26 cellular contexts compared by ENCODE assay signal in genomic region chrX:150038977-150039599, GRCh38.
A peak's percentile ranks its signal among the peaks of the same experiment; 100 is the strongest.
DNase-seq lines count a peak whose midpoint lies in the region; FAIRE-seq and TF ChIP-seq lines count a peak whose summit lies in the region.
"Had no signal": no experiment of that assay in that cellular context is flagged by ENCODE, and none has a peak within 500 bp of the region (broad histone marks: within the 10 kb centered on the region; RNA-seq: fewer than 3 reads in every experiment).

No MANE protein-coding gene starts in this region.

- H2BK15ac ChIP-seq in mesendoderm (replicated peaks; ENCODE audit: low read depth), result no peak overlapping the region

- peaks cover 42% of the 10 kb centered on the region for H3K4me1 Mint-ChIP-seq in osteocyte (ENCODE audit: unreplicated experiment)
- H3K4me1 Mint-ChIP-seq in activated CD4-positive, alpha-beta memory T cell treated with anti-CD3 and anti-CD28 coated beads, Interleukin-2, amount 10 ng/mL, durations not matched to agents 7 days and 5 days, result no peaks in the 10 kb centered on the region
- H3K4me1 Mint-ChIP-seq: CD8-positive, alpha-beta memory T cell; nephron progenitor cell; stimulated activated memory B cell treated with anti-CD40 and anti-IgM and Interleukin-4, amounts not matched to agents 10 μg/mL and 1 μg/mL and 100 μg/mL, for 72 hours had no signal

- H3K36me3 Mint-ChIP-seq in osteocyte (ENCODE audit: unreplicated experiment), result peaks cover 8% of the 10 kb centered on the region
- H3K36me3 Mint-ChIP-seq in activated CD4-positive, alpha-beta memory T cell treated with anti-CD3 and anti-CD28 coated beads, Interleukin-2, amount 10 ng/mL, durations not matched to agents 7 days and 5 days (ENCODE audit: low read depth), result no peaks in the 10 kb centered on the region
- H3K36me3 Mint-ChIP-seq: CD8-positive, alpha-beta memory T cell; stimulated activated memory B cell treated with anti-CD40 and anti-IgM and Interleukin-4, amounts not matched to agents 10 μg/mL and 1 μg/mL and 100 μg/mL, for 72 hours had no signal

- no peak overlapping the region for H3K18ac ChIP-seq in mesendoderm (ENCODE audit: low read length)

- 79 to 92% (median 79%) methylated on average over 1 of the region's 1 CpG for WGBS in small intestine, 3 donors
- no CpG with 5 or more reads among the region's 1 CpG for WGBS in mesendoderm (ENCODE audit: extremely low coverage, insufficient coverage, low lambda C conversion rate)

- DNase-seq in EH (ENCODE audit: low read depth), result peak; percentile 68
- peak; percentile 42 for DNase-seq in NCI-H82 (lab: John Stamatoyannopoulos, UW)
- no peak for DNase-seq in osteocyte (ENCODE audit: extremely low spot score, unreplicated experiment)
- no peak for DNase-seq in NCI-H1417 (lab: John Stamatoyannopoulos, UW)
- DNase-seq in small intestine, result no peak
- no peak for DNase-seq in mesendoderm
- no peak for DNase-seq in activated CD4-positive, alpha-beta memory T cell treated with anti-CD3 and anti-CD28 coated beads, Interleukin-2, amount 10 ng/mL, durations not matched to agents 7 days and 5 days
- DNase-seq: activated CD4-positive, alpha-beta T cell treated with anti-CD3 and anti-CD28 coated beads for 1 hour; activated T-cell treated with anti-CD3 and anti-CD28 coated beads, Interleukin-2, amount 50 U/mL, for 24 hours; CD8-positive, alpha-beta memory T cell; DMS53; head of caudate nucleus; midbrain; NCI-H2107; NCI-H526; nephron progenitor cell; Right ventricle myocardium superior; T-helper 1 cell; uterus had no signal

- H3K4me3 Mint-ChIP-seq in osteocyte (ENCODE audit: unreplicated experiment), result no peak overlapping the region
- H3K4me3 Mint-ChIP-seq in activated CD4-positive, alpha-beta memory T cell treated with anti-CD3 and anti-CD28 coated beads, Interleukin-2, amount 10 ng/mL, durations not matched to agents 7 days and 5 days, result no peak overlapping the region
- H3K4me3 Mint-ChIP-seq: activated T-cell treated with anti-CD3 and anti-CD28 coated beads, Interleukin-2, amount 50 U/mL, for 24 hours; CD8-positive, alpha-beta memory T cell; nephron progenitor cell; stimulated activated memory B cell treated with anti-CD40 and anti-IgM and Interleukin-4, amounts not matched to agents 10 μg/mL and 1 μg/mL and 100 μg/mL, for 72 hours had no signal

- H3K23ac ChIP-seq in mesendoderm (ENCODE audit: low read length), result no peak overlapping the region

- H3K79me1 ChIP-seq in mesendoderm (ENCODE audit: low read length), result no peaks in the 10 kb centered on the region

- H3K9me3 Mint-ChIP-seq in osteocyte (ENCODE audit: unreplicated experiment), result peaks cover 30% of the 10 kb centered on the region
- no peaks in the 10 kb centered on the region for H3K9me3 Mint-ChIP-seq in activated CD4-positive, alpha-beta memory T cell treated with anti-CD3 and anti-CD28 coated beads, Interleukin-2, amount 10 ng/mL, durations not matched to agents 7 days and 5 days

- H3K79me2 ChIP-seq in mesendoderm (ENCODE audit: control insufficient read depth, insufficient read depth, low read length), result no peaks in the 10 kb centered on the region

- peak; percentile 78 for FAIRE-seq in colon (lab: Jason Lieb, UNC)
- FAIRE-seq in small intestine (lab: Jason Lieb, UNC), result no peak
- FAIRE-seq: endometrium, GM12892, GM19239, HepG2, TTC549 had no signal

- H3K4ac ChIP-seq in mesendoderm (ENCODE audit: low read depth, low read length), result no peak overlapping the region

- H3K4me2 ChIP-seq in mesendoderm (ENCODE audit: low read length), result no peak overlapping the region

- H4K5ac ChIP-seq in mesendoderm (ENCODE audit: low read length), result no peak overlapping the region

- no peak overlapping the region for H3K9ac ChIP-seq in mesendoderm (ENCODE audit: low read length)

- H2AK5ac ChIP-seq in mesendoderm (ENCODE audit: low read length), result no peak overlapping the region

- H3K56ac ChIP-seq in mesendoderm (ENCODE audit: low read length), result no peak overlapping the region

- no peaks in the 10 kb centered on the region for H3K36me3 ChIP-seq in small intestine (ENCODE audit: control insufficient read depth in 2 of 2, insufficient read depth in 2 of 2, low read length in 2 of 2)
- H3K36me3 ChIP-seq in mesendoderm (ENCODE audit: control insufficient read depth, insufficient read depth, low read length), result no peaks in the 10 kb centered on the region
- H3K36me3 ChIP-seq: uterus had no signal

- no peak overlapping the region for H3K27ac ChIP-seq in small intestine (ENCODE audit: low read depth in 1 of 2, low read length in 1 of 2)
- no peak overlapping the region for H3K27ac ChIP-seq in mesendoderm (ENCODE audit: low read depth, low read length)
- H3K27ac ChIP-seq: uterus had no signal

- TF ChIP-seq CTCF in osteocyte (IDR thresholded peaks at IDR 0.05), result no peak

- H3K4me3 ChIP-seq in small intestine (ENCODE audit: low read depth in 1 of 2, low read length in 2 of 2) (no peak overlapping the region), mesendoderm (ENCODE audit: low read length) (no peak overlapping the region)
- H3K4me3 ChIP-seq: uterus had no signal

- H2BK5ac ChIP-seq in mesendoderm (ENCODE audit: low read length), result no peak overlapping the region

- no peak overlapping the region for H2BK120ac ChIP-seq in mesendoderm (ENCODE audit: low read depth, low read length)

- H4K8ac ChIP-seq in mesendoderm (ENCODE audit: low read depth, low read length), result no peak overlapping the region

- POLR2A ChIA-PET in activated CD4-positive, alpha-beta memory T cell treated with anti-CD3 and anti-CD28 coated beads, Interleukin-2, amount 10 ng/mL, durations not matched to agents 7 days and 5 days (lab: Charles Lee), result no interaction called here

- H3K9me3 ChIP-seq in small intestine (ENCODE audit: control insufficient read depth, low read depth), result no peaks in the 10 kb centered on the region
- H3K9me3 ChIP-seq: uterus had no signal

- H3K27ac Mint-ChIP-seq in osteocyte (ENCODE audit: unreplicated experiment), result peak overlapping the region; percentile 91
- H3K27ac Mint-ChIP-seq in activated CD4-positive, alpha-beta memory T cell treated with anti-CD3 and anti-CD28 coated beads, Interleukin-2, amount 10 ng/mL, durations not matched to agents 7 days and 5 days, result no peak overlapping the region
- H3K27ac Mint-ChIP-seq: activated T-cell treated with anti-CD3 and anti-CD28 coated beads, Interleukin-2, amount 50 U/mL, for 24 hours; CD8-positive, alpha-beta memory T cell; stimulated activated memory B cell treated with anti-CD40 and anti-IgM and Interleukin-4, amounts not matched to agents 10 μg/mL and 1 μg/mL and 100 μg/mL, for 72 hours had no signal

- no peaks in the 10 kb centered on the region for H3K27me3 ChIP-seq in small intestine (ENCODE audit: control insufficient read depth in 2 of 2, insufficient read depth in 2 of 2, low read length in 2 of 2)
- H3K27me3 ChIP-seq in mesendoderm (ENCODE audit: insufficient read depth, low read length, poor library complexity), result no peaks in the 10 kb centered on the region
- H3K27me3 ChIP-seq: uterus had no signal

- CTCF ChIA-PET in activated CD4-positive, alpha-beta memory T cell treated with anti-CD3 and anti-CD28 coated beads, Interleukin-2, amount 10 ng/mL, durations not matched to agents 7 days and 5 days (lab: Charles Lee), result no interaction called here

- H3K4me1 ChIP-seq in small intestine (ENCODE audit: control insufficient read depth in 2 of 2, insufficient read depth in 1 of 2, low read depth in 1 of 2, low read length in 1 of 2), result no peaks in the 10 kb centered on the region
- no peaks in the 10 kb centered on the region for H3K4me1 ChIP-seq in mesendoderm (ENCODE audit: control insufficient read depth, low read depth, low read length)
- H3K4me1 ChIP-seq: uterus had no signal

- H3K27me3 Mint-ChIP-seq in osteocyte (ENCODE audit: unreplicated experiment), result no peaks in the 10 kb centered on the region
- peaks cover 4% of the 10 kb centered on the region for H3K27me3 Mint-ChIP-seq in activated CD4-positive, alpha-beta memory T cell treated with anti-CD3 and anti-CD28 coated beads, Interleukin-2, amount 10 ng/mL, durations not matched to agents 7 days and 5 days
- H3K27me3 Mint-ChIP-seq: stimulated activated memory B cell treated with anti-CD40 and anti-IgM and Interleukin-4, amounts not matched to agents 10 μg/mL and 1 μg/mL and 100 μg/mL, for 72 hours had no signal

Comparison
In these comparisons a context has a peak if more than half of its experiments do, and no peak if none do; other contexts are left out.
1. DNase-seq: peak in EH (single experiment) and NCI-H82 (single experiment); none in osteocyte (single experiment), NCI-H1417 (0 of 3), small intestine (single experiment), mesendoderm (single experiment) and activated CD4-positive, alpha-beta memory T cell treated with anti-CD3 and anti-CD28 coated beads, Interleukin-2, amount 10 ng/mL, durations not matched to agents 7 days and 5 days (single experiment).